In genomic region chr13:61410266-61410665, GRCh38 we compare ENCODE assay signal across 29 cellular contexts. TPM values are rescaled to one million over a fixed set of nuclear protein-coding genes. Genes with fewer than 3 reads are reported as not detected.
"Had no signal": no experiment of that assay in that cellular context is flagged by ENCODE, and none has a peak within 500 bp of the region (broad histone marks: within the 10 kb centered on the region; RNA-seq: fewer than 3 reads in every experiment).

No MANE protein-coding gene starts in this region.

- DNase-seq: activated CD4-positive, alpha-beta T cell treated with anti-CD3 and anti-CD28 coated beads for 1 hour; activated CD4-positive, alpha-beta T cell treated with anti-CD3 and anti-CD28 coated beads for 48 hours; activated CD4-positive, alpha-beta T cell treated with anti-CD3 and anti-CD28 coated beads, Interleukin-2, amount 50 U/mL, for 4 hours; activated CD4-positive, CD25-positive, alpha-beta regulatory T cell; activated CD8-positive, alpha-beta T cell treated with anti-CD3 and anti-CD28 coated beads for 36 hours; activated effector memory CD4-positive, alpha-beta T cell treated with anti-CD3 and anti-CD28 coated beads, Interleukin-2, amount 50 U/mL, for 16 hours; activated naive CD4-positive, alpha-beta T cell; activated naive CD4-positive, alpha-beta T cell treated with anti-CD3 and anti-CD28 coated beads, Interleukin-2, amount 50 U/mL, for 16 hours; activated naive CD8-positive, alpha-beta T cell treated with anti-CD3 and anti-CD28 coated beads for 36 hours; activated T-cell treated with anti-CD3 and anti-CD28 coated beads, Interleukin-2, amount 50 U/mL, for 1 hour; activated T-cell treated with anti-CD3 and anti-CD28 coated beads, Interleukin-2, amount 50 U/mL, for 72 hours; amniotic stem cell; aorta; NCI-H187; NCI-H2107; NCI-H226; NCI-H446 treated with DMSO at 0.1 percent for 48 hours; Peyer's patch; SIG-M5; T1000; WERI-Rb-1 had no signal

- H3K9me3 ChIP-seq: Peyer's patch had no signal

- H3K9ac ChIP-seq: KMS-11 had no signal

- H3K4me3 ChIP-seq: cardiac muscle cell, Peyer's patch had no signal

- H3K27ac ChIP-seq: cardiac muscle cell, KMS-11, Peyer's patch, RWPE1, WERI-Rb-1 had no signal

- H3K36me3 ChIP-seq: cardiac muscle cell, Peyer's patch, WERI-Rb-1 had no signal

- H3K27me3 ChIP-seq: Peyer's patch had no signal

- H3K4me2 ChIP-seq: KMS-11 had no signal

RNA-seq across cellular contexts. Expression of gene PCDH20, which starts 5.4 kb away (rescaled TPM):
- total RNA-seq: activated CD8-positive, alpha-beta memory T cell treated with anti-CD3 and anti-CD28 coated beads for 36 hours; activated CD8-positive, alpha-beta T cell treated with anti-CD3 and anti-CD28 coated beads for 36 hours; activated naive CD8-positive, alpha-beta T cell treated with anti-CD3 and anti-CD28 coated beads for 36 hours; activated T-cell treated with anti-CD3 and anti-CD28 coated beads, Interleukin-2, amount 50 U/mL, for 72 hours; activated T-helper 17 cell treated with anti-CD3 and anti-CD28 coated beads, Interleukin-2, amount 50 U/mL, for 72 hours; LHCN-M2; T-helper 1 cell treated with Interleukin-12 subunit alpha and Interleukin-12 subunit beta and Interleukin-4 antibody, amounts not matched to agents 30 ng/mL and 1 ng/mL, for 36 hours; T-helper 2 cell treated with Interferon-gamma antibody and Interleukin-4, amounts not matched to agents 100 ng/mL and 5 ng/mL, for 36 hours had no signal
